Comparison of ENCODE assay signal across 11 cellular contexts in genomic region chr15:25905140-25905539, GRCh38. TPM values are rescaled to one million over a fixed set of nuclear protein-coding genes. Genes with fewer than 3 reads are reported as not detected.
DNase-seq lines count a peak whose midpoint lies in the region; ATAC-seq, FAIRE-seq and TF ChIP-seq lines count a peak whose summit lies in the region.
"Had no signal": no experiment of that assay in that cellular context is flagged by ENCODE, and none has a peak within 500 bp of the region (broad histone marks: within the 10 kb centered on the region; RNA-seq: fewer than 3 reads in every experiment).

No MANE protein-coding gene starts in this region.

- H3K9me1 ChIP-seq in K562 (ENCODE audit: control insufficient read depth, insufficient read depth, low read length): no peaks in the 10 kb centered on the region

- H3K79me2 ChIP-seq in K562 (ENCODE audit: control insufficient read depth, insufficient read depth, low read length) (no peaks in the 10 kb centered on the region), osteoblast (ENCODE audit: insufficient read depth, low read length) (no peaks in the 10 kb centered on the region)

- no peak for TF ChIP-seq CTCF in AG04449 (IDR thresholded peaks at IDR 0.05; ENCODE audit: insufficient read depth, low read length, missing control alignments)
- no peak for TF ChIP-seq CTCF in K562 (IDR thresholded peaks at IDR 0.05 in 2 of 3, conservative IDR thresholded peaks at IDR 0.05 in 1 of 3; ENCODE audit: insufficient read depth in 2 of 3, low read depth in 1 of 3, low read length in 3 of 3)
- no peak for TF ChIP-seq CTCF in osteoblast (IDR thresholded peaks at IDR 0.05; ENCODE audit: extremely low read depth, low read depth, low read length)

- TF ChIP-seq POLR2A in K562 (conservative IDR thresholded peaks at IDR 0.05): no peak

- in situ Hi-C loops in K562 (cut with MboI): no loop called here

- intact Hi-C loops in K562 (cut with micrococcal nuclease): no loop called here

- H3K27me3 ChIP-seq in K562 (ENCODE audit: control insufficient read depth in 2 of 2, insufficient read depth in 2 of 2, low read length in 2 of 2) (peaks cover 0 to 9% of the 10 kb centered on the region in 2 experiments; a peak in 1 of 5 replicates), osteoblast (ENCODE audit: insufficient read depth, low read length) (no peaks in the 10 kb centered on the region)

- peak; percentile 68 for DNase-seq in AG04449 (ENCODE audit: low read depth, low spot score)
- DNase-seq in HCEC 1CT: peak; percentile 50
- no peak for DNase-seq in K562 (ENCODE audit: extremely low read depth in 1 of 4, low spot score in 3 of 4)
- DNase-seq in osteoblast (ENCODE audit: insufficient read length, low spot score, missing footprints): peak; percentile 95
- no peak for DNase-seq in NCI-H2196 (lab: John Stamatoyannopoulos, UW; ENCODE audit: unreplicated experiment)
- DNase-seq in HEK293T (ENCODE audit: extremely low spot score): no peak
- DNase-seq: DMS79 treated with DMSO at 0.1 percent for 48 hours, Kasumi-1 had no signal

- ATAC-seq in K562: peak; percentile 59
- ATAC-seq in GM18502 (IDR thresholded peaks at IDR 0.05; ENCODE audit: poor library complexity, unreplicated experiment): no peak
- ATAC-seq in HG03280 (IDR thresholded peaks at IDR 0.05; ENCODE audit: unreplicated experiment): no peak

- WGBS in K562 (ENCODE audit: insufficient coverage, low coverage, missing lambda C conversion rate): 14% methylated on average over 2 of the region's 2 CpGs

- TF ChIP-seq EP300 in K562 (IDR thresholded peaks at IDR 0.05; ENCODE audit: low read length): no peak

- no TSS peak for BruUV-seq in K562 (replicated peaks; lab: Mats Ljungman, UMichigan)

- H3K9me3 ChIP-seq in K562 (replicated peaks; ENCODE audit: control insufficient read depth, insufficient read depth, low read depth, low read length): no peaks in the 10 kb centered on the region
- no peaks in the 10 kb centered on the region for H3K9me3 ChIP-seq in osteoblast (ENCODE audit: low read depth, low read length)

- H3K4me1 ChIP-seq in K562 (replicated peaks in 1 of 2; ENCODE audit: control insufficient read depth in 2 of 2, insufficient read depth in 2 of 2, low read length in 2 of 2) (no peaks in the 10 kb centered on the region), osteoblast (ENCODE audit: insufficient read depth, low read length) (peaks cover 29% of the 10 kb centered on the region)

- H3K9ac ChIP-seq in K562 (ENCODE audit: insufficient read depth in 1 of 2, low read depth in 2 of 2, low read length in 2 of 2): no peak overlapping the region

- CTCF ChIA-PET in AG04449 (lab: Yijun Ruan, JAX): interaction anchor here (1.6 kb wide), 1 partner anchor 28 kb away, joined by 13 read pairs; no protein-coding TSS in a partner anchor
- CTCF ChIA-PET in K562 (lab: Yijun Ruan, JAX; ENCODE audit: low intra/inter-chr PET ratio): no interaction called here
- CTCF ChIA-PET in HEK293T (lab: Yijun Ruan, JAX): no interaction called here

- H3K4me2 ChIP-seq in K562 (ENCODE audit: insufficient read depth, low read length): no peak overlapping the region
- no peak overlapping the region for H3K4me2 ChIP-seq in osteoblast (ENCODE audit: insufficient read depth, low read length)

- H3K27ac ChIP-seq in K562 (ENCODE audit: extremely low read depth, low read depth, low read length) (no peak overlapping the region), osteoblast (ENCODE audit: low read depth, low read length) (peak overlapping the region; percentile 30)

- no peak for FAIRE-seq in K562 (lab: Jason Lieb, UNC)

- no peak overlapping the region for H3K4me3 ChIP-seq in AG04449 (ENCODE audit: low read depth, low read length)
- H3K4me3 ChIP-seq in K562: no peak overlapping the region
- no peak overlapping the region for H3K4me3 ChIP-seq in osteoblast (ENCODE audit: insufficient read depth, low read length)

- H4K20me1 ChIP-seq in K562 (replicated peaks; ENCODE audit: control insufficient read depth, insufficient read depth, low read length): no peaks in the 10 kb centered on the region
- H4K20me1 ChIP-seq in osteoblast (ENCODE audit: insufficient read depth, low read length): no peaks in the 10 kb centered on the region

- TF ChIP-seq RAD21 in K562 (CRISPR knock-in tag; conservative IDR thresholded peaks at IDR 0.05 in 1 of 2, IDR thresholded peaks at IDR 0.05 in 1 of 2): no peak

- POLR2A ChIA-PET in AG04449 (lab: Yijun Ruan, JAX) (interaction anchor here (0.6 to 1.1 kb wide), 5 partner anchors 20 to 143 kb away, joined by 3 to 5 read pairs (median 3); no protein-coding TSS in a partner anchor), K562 (lab: Yijun Ruan, JAX) (no interaction called here), HEK293T (lab: Yijun Ruan, JAX) (no interaction called here)

- no peak overlapping the region for H2AFZ ChIP-seq in K562 (ENCODE audit: low read depth, low read length)
- H2AFZ ChIP-seq in osteoblast (ENCODE audit: low read length): peak overlapping the region; percentile 73

- H3K36me3 ChIP-seq in K562 (ENCODE audit: control insufficient read depth, insufficient read depth, low read length) (no peaks in the 10 kb centered on the region), osteoblast (ENCODE audit: insufficient read depth, low read length) (no peaks in the 10 kb centered on the region)

TF ChIP-seq in K562, 482 proteins besides CTCF, POLR2A, EP300 and RAD21 (continues in another document):
- TF ChIP-seq ZNF124 (CRISPR knock-in tag; IDR thresholded peaks at IDR 0.05) (no peak), E2F1 (CRISPR knock-in tag; IDR thresholded peaks at IDR 0.05) (no peak), ATF3 (IDR thresholded peaks at IDR 0.05) (peak; percentile 23; the same call in 1 of the 2 replicates), ATF3 (CRISPR knock-in tag; conservative IDR thresholded peaks at IDR 0.05) (no peak), SMARCB1 (IDR thresholded peaks at IDR 0.05; ENCODE audit: insufficient read length, low read depth) (no peak), ZNF830 (CRISPR knock-in tag; IDR thresholded peaks at IDR 0.05) (no peak)

TF ChIP-seq in HEK293T, 16 proteins besides CTCF, POLR2A, EP300 and RAD21:
- TF ChIP-seq LEF1 (IDR thresholded peaks at IDR 0.05; ENCODE audit: borderline replicate concordance) (no peak), PKNOX1 (IDR thresholded peaks at IDR 0.05) (no peak), TARDBP (IDR thresholded peaks at IDR 0.05) (no peak), BHLHE40 (IDR thresholded peaks at IDR 0.05; ENCODE audit: borderline replicate concordance) (no peak), FOXM1 (IDR thresholded peaks at IDR 0.05; ENCODE audit: borderline replicate concordance) (no peak), SP1 (IDR thresholded peaks at IDR 0.05) (no peak), ELF4 (IDR thresholded peaks at IDR 0.05) (no peak), SUZ12 (IDR thresholded peaks at IDR 0.05) (no peak), CTBP1 (IDR thresholded peaks at IDR 0.05; ENCODE audit: borderline replicate concordance) (no peak), ARNT (IDR thresholded peaks at IDR 0.05) (no peak), L3MBTL2 (conservative IDR thresholded peaks at IDR 0.05) (no peak), FOXA1 (IDR thresholded peaks at IDR 0.05) (no peak)

RNA-seq across cellular contexts. Expression of gene ATP10A, which starts 42.0 kb away (rescaled TPM):
- not detected in 2 replicates for total RNA-seq in K562 (2011; cell fraction: chromatin; rRNA removed; ENCODE audit: low replicate concordance)
- total RNA-seq in K562 (2011; cell fraction: nucleolus; rRNA removed): not detected in 2 replicates
- not detected in 2 replicates for total RNA-seq in K562 (2011; cell fraction: nucleoplasm; rRNA removed)
- total RNA-seq in K562 (2014; rRNA removed) (not detected in 2 replicates), K562 (2014; rRNA removed; fragmentation: Illumina TruSeq; extraction: Trizol) (not detected in 2 replicates), K562 (2015; rRNA removed; fragmentation: Illumina TruSeq; extraction: Trizol) (not detected in 2 replicates), K562 (2021) (0.04 and 0.09 TPM in 2 replicates), osteoblast (26.5 and 32.9 TPM in 2 replicates)
- polyA plus RNA-seq in K562 (2011; rRNA removed) (not detected in 2 replicates), K562 (2014; fragmentation: Illumina TruSeq; extraction: Trizol) (not detected in 2 replicates), K562 (2014; fragmentation: Nextera tagmentation; extraction: Ambion mirVana) (not detected), K562 (2014; rRNA removed) (not detected in 2 replicates)
- not detected in 2 replicates for polyA plus RNA-seq in K562 (2011; cell fraction: cytosol; rRNA removed)
- polyA plus RNA-seq in K562 (2011; cell fraction: nucleus; rRNA removed): not detected in 2 replicates
- polyA plus RNA-seq in K562 (2012): 0.01 TPM in 1 of 2 replicates, not detected in the other
- not detected in 2 replicates for polyA minus RNA-seq in K562 (2011; rRNA and poly(A)+ RNA removed)
- polyA minus RNA-seq in K562 (2011; cell fraction: cytosol; rRNA and poly(A)+ RNA removed): not detected in 2 replicates
- not detected in 2 replicates for polyA minus RNA-seq in K562 (2011; cell fraction: nucleus; rRNA and poly(A)+ RNA removed)
- total RNA-seq: lung microvascular endothelial cell had no signal

Comparison
In these comparisons a context has a peak if more than half of its experiments do, and no peak if none do; other contexts are left out.
1. DNase-seq: peak in AG04449 (single experiment), HCEC 1CT (single experiment) and osteoblast (single experiment); none in K562 (0 of 4), NCI-H2196 (single experiment) and HEK293T (single experiment).
2. RNA of gene ATP10A, which starts 42.0 kb away (total RNA-seq): 26.5 to 32.9 TPM in osteoblast; 0.04 to 0.09 TPM in K562; every median in the first group is over 10 times any median in the second.